10 cellular contexts compared by ENCODE assay signal in genomic region chr11:43923327-43924111, GRCh38. TPM values are rescaled to one million over a fixed set of nuclear protein-coding genes. Genes with fewer than 3 reads are reported as not detected.
A peak's percentile ranks its signal among the peaks of the same experiment; 100 is the strongest.
DNase-seq lines count a peak whose midpoint lies in the region; ATAC-seq, FAIRE-seq and TF ChIP-seq lines count a peak whose summit lies in the region.
"Had no signal": no experiment of that assay in that cellular context is flagged by ENCODE, and none has a peak within 500 bp of the region (broad histone marks: within the 10 kb centered on the region; RNA-seq: fewer than 3 reads in every experiment).

No MANE protein-coding gene starts in this region.

- 0 out of 5 replicates have a peak, but pooled peaks cover 0 to under 1% of the 10 kb centered on the region in 2 experiments for H3K27me3 ChIP-seq in K562 (ENCODE audit: control insufficient read depth in 2 of 2, insufficient read depth in 2 of 2, low read length in 2 of 2)

- intact Hi-C loops in K562 (cut with micrococcal nuclease): no loop called here

- H3K27ac Mint-ChIP-seq in activated T-cell treated with anti-CD3 and anti-CD28 coated beads, Interleukin-2, amount 50 U/mL, for 72 hours: no peak overlapping the region

- H3K4me2 ChIP-seq in K562 (ENCODE audit: insufficient read depth, low read length): no peak overlapping the region

- no peak for TF ChIP-seq CTCF in K562 (IDR thresholded peaks at IDR 0.05 in 2 of 3, conservative IDR thresholded peaks at IDR 0.05 in 1 of 3; ENCODE audit: insufficient read depth in 2 of 3, low read depth in 1 of 3, low read length in 3 of 3)

- no peaks in the 10 kb centered on the region for H3K9me3 ChIP-seq in K562 (replicated peaks; ENCODE audit: control insufficient read depth, insufficient read depth, low read depth, low read length)

- BruUV-seq in K562 (replicated peaks; lab: Mats Ljungman, UMichigan): no TSS peak

- H3K9me1 ChIP-seq in K562 (ENCODE audit: control insufficient read depth, insufficient read depth, low read length): no peaks in the 10 kb centered on the region

- no peak overlapping the region for H3K4me3 Mint-ChIP-seq in activated T-cell treated with anti-CD3 and anti-CD28 coated beads, Interleukin-2, amount 50 U/mL, for 72 hours

- CTCF ChIA-PET in K562 (lab: Yijun Ruan, JAX; ENCODE audit: low intra/inter-chr PET ratio): no interaction called here

- H3K36me3 Mint-ChIP-seq in activated T-cell treated with anti-CD3 and anti-CD28 coated beads, Interleukin-2, amount 50 U/mL, for 72 hours (ENCODE audit: insufficient read depth in 2 of 2): peaks cover 6 to 11% of the 10 kb centered on the region in 2 donors

- no peak overlapping the region for H3K27ac ChIP-seq in K562 (ENCODE audit: extremely low read depth, low read depth, low read length)

- DNase-seq in G401 (ENCODE audit: low spot score) (peak; percentile 22), K562 (ENCODE audit: extremely low read depth in 1 of 4, low spot score in 3 of 4) (no peak), hippocampal formation (lab: John Stamatoyannopoulos, UW) (peak; percentile 38 to 79), renal cortical epithelial cell (ENCODE audit: low read depth) (peak; percentile 57), cortex of kidney (lab: John Stamatoyannopoulos, UW) (no peak)
- no peak for DNase-seq in activated T-cell treated with anti-CD3 and anti-CD28 coated beads, Interleukin-2, amount 50 U/mL, for 72 hours
- DNase-seq: NCI-H1694 treated with DMSO at 0.1 percent for 48 hours had no signal

- FAIRE-seq in K562 (lab: Jason Lieb, UNC): no peak
- FAIRE-seq: keratinocyte had no signal

- POLR2A ChIA-PET in K562 (lab: Yijun Ruan, JAX): interaction anchor here (0.6 to 1.4 kb wide), 6 partner anchors 10 to 24 kb away, joined by 3 to 7 read pairs (median 3); partner anchors contain the start of gene C11orf96

- H3K79me2 ChIP-seq in K562 (ENCODE audit: control insufficient read depth, insufficient read depth, low read length): no peaks in the 10 kb centered on the region

- ATAC-seq in K562 (no peak), HG02642 (IDR thresholded peaks at IDR 0.05; ENCODE audit: poor library complexity, unreplicated experiment) (no peak), GM21737 (IDR thresholded peaks at IDR 0.05; ENCODE audit: unreplicated experiment) (no peak)
- ATAC-seq in activated T-cell treated with anti-CD3 and anti-CD28 coated beads, Interleukin-2, amount 50 U/mL, for 72 hours (replicated peaks in 1 of 2): no peak

- H3K36me3 ChIP-seq in K562 (ENCODE audit: control insufficient read depth, insufficient read depth, low read length): peaks cover 21% of the 10 kb centered on the region; the same call in 2 of the 3 replicates

- H3K4me1 ChIP-seq in K562 (replicated peaks in 1 of 2; ENCODE audit: control insufficient read depth in 2 of 2, insufficient read depth in 2 of 2, low read length in 2 of 2): peaks cover 10 to 25% of the 10 kb centered on the region in 2 experiments; a peak in 4 of 5 replicates

- TF ChIP-seq RAD21 in K562 (CRISPR knock-in tag; conservative IDR thresholded peaks at IDR 0.05 in 1 of 2, IDR thresholded peaks at IDR 0.05 in 1 of 2): no peak

- 39% methylated on average over 8 of the region's 8 CpGs for WGBS in K562 (ENCODE audit: insufficient coverage, low coverage, missing lambda C conversion rate)

- no peaks in the 10 kb centered on the region for H4K20me1 ChIP-seq in K562 (replicated peaks; ENCODE audit: control insufficient read depth, insufficient read depth, low read length)

- H2AFZ ChIP-seq in K562 (ENCODE audit: low read depth, low read length): no peak overlapping the region

- in situ Hi-C loops in G401 (cut with HindIII; ENCODE audit: low sequenced_read_pairs) (no loop called here), K562 (cut with MboI) (no loop called here)

- TF ChIP-seq POLR2A in K562 (conservative IDR thresholded peaks at IDR 0.05): no peak

- peaks cover 23% of the 10 kb centered on the region for H3K4me1 Mint-ChIP-seq in activated T-cell treated with anti-CD3 and anti-CD28 coated beads, Interleukin-2, amount 50 U/mL, for 72 hours (ENCODE audit: low read depth)

- TF ChIP-seq EP300 in K562 (IDR thresholded peaks at IDR 0.05; ENCODE audit: low read length): no peak

- H3K9me3 Mint-ChIP-seq in activated T-cell treated with anti-CD3 and anti-CD28 coated beads, Interleukin-2, amount 50 U/mL, for 72 hours: no peaks in the 10 kb centered on the region

- no peaks in the 10 kb centered on the region for H3K27me3 Mint-ChIP-seq in activated T-cell treated with anti-CD3 and anti-CD28 coated beads, Interleukin-2, amount 50 U/mL, for 72 hours (ENCODE audit: low read depth)

- H3K4me3 ChIP-seq in K562: no peak overlapping the region

- H3K9ac ChIP-seq in K562 (ENCODE audit: insufficient read depth in 1 of 2, low read depth in 2 of 2, low read length in 2 of 2): no peak overlapping the region

TF ChIP-seq in K562, 482 proteins besides CTCF, POLR2A, EP300 and RAD21 (continues in another document):
- no peak for TF ChIP-seq E2F1 (CRISPR knock-in tag; IDR thresholded peaks at IDR 0.05)
- TF ChIP-seq ZNF253 (CRISPR knock-in tag; conservative IDR thresholded peaks at IDR 0.05): no peak
- no peak for TF ChIP-seq KAT2B (IDR thresholded peaks at IDR 0.05; ENCODE audit: low read depth, low read length)
- TF ChIP-seq ATF3 (IDR thresholded peaks at IDR 0.05): peak; percentile 60
- no peak for TF ChIP-seq ATF3 (CRISPR knock-in tag; conservative IDR thresholded peaks at IDR 0.05)
- 0 out of 2 replicates have a peak, but pooled peaks have one; percentile 34 for TF ChIP-seq CTBP1 (IDR thresholded peaks at IDR 0.05; ENCODE audit: borderline replicate concordance)
- no peak for TF ChIP-seq NEUROD1 (IDR thresholded peaks at IDR 0.05; ENCODE audit: borderline replicate concordance, low read depth, low read length, partially characterized antibody)

RNA-seq across cellular contexts. Expression of gene C11orf96, which starts 18.9 kb away (rescaled TPM):
- total RNA-seq in G401 (2014; rRNA removed; shearing (Covaris generic)): 0.86 TPM in 1 of 2 replicates, not detected in the other
- total RNA-seq in K562 (2011; cell fraction: chromatin; rRNA removed; ENCODE audit: low replicate concordance): 0.81 and 2.9 TPM in 2 replicates
- total RNA-seq in K562 (2011; cell fraction: nucleolus; rRNA removed): 3.4 and 4.8 TPM in 2 replicates
- total RNA-seq in K562 (2011; cell fraction: nucleoplasm; rRNA removed): 1.3 and 1.9 TPM in 2 replicates
- total RNA-seq in K562 (2014; rRNA removed): 6.8 and 9.6 TPM in 2 replicates
- 0.26 and 0.40 TPM in 2 replicates for total RNA-seq in K562 (2014; rRNA removed; fragmentation: Illumina TruSeq; extraction: Trizol)
- total RNA-seq in K562 (2015; rRNA removed; fragmentation: Illumina TruSeq; extraction: Trizol): 0.83 and 0.90 TPM in 2 replicates
- total RNA-seq in K562 (2021): 7.7 and 8.5 TPM in 2 replicates
- 1.2 and 2.0 TPM in 2 replicates for polyA plus RNA-seq in K562 (2011; rRNA removed)
- 1.9 and 9.3 TPM in 2 replicates for polyA plus RNA-seq in K562 (2011; cell fraction: cytosol; rRNA removed)
- 2.0 and 4.6 TPM in 2 replicates for polyA plus RNA-seq in K562 (2011; cell fraction: nucleus; rRNA removed)
- 5.5 and 6.8 TPM in 2 replicates for polyA plus RNA-seq in K562 (2012)
- polyA plus RNA-seq in K562 (2014; fragmentation: Illumina TruSeq; extraction: Trizol): 0.16 and 0.73 TPM in 2 replicates
- polyA plus RNA-seq in K562 (2014; fragmentation: Nextera tagmentation; extraction: Ambion mirVana): under 1 TPM; 0.08 to 0.14 TPM
- polyA plus RNA-seq in K562 (2014; rRNA removed): 6.6 and 10.8 TPM in 2 replicates
- 0.18 and 0.25 TPM in 2 replicates for polyA minus RNA-seq in K562 (2011; rRNA and poly(A)+ RNA removed)
- polyA minus RNA-seq in K562 (2011; cell fraction: cytosol; rRNA and poly(A)+ RNA removed): 2.0 and 2.1 TPM in 2 replicates
- polyA minus RNA-seq in K562 (2011; cell fraction: nucleus; rRNA and poly(A)+ RNA removed): 1.3 and 1.6 TPM in 2 replicates
- total RNA-seq in renal cortical epithelial cell: 0.85 and 0.87 TPM in 2 replicates
- 1 to 10 TPM; 4.7 to 8.6 TPM for total RNA-seq in activated T-cell treated with anti-CD3 and anti-CD28 coated beads, Interleukin-2, amount 50 U/mL, for 72 hours

RNA-seq across cellular contexts. Expression of gene ALKBH3, which starts 42.9 kb away (rescaled TPM):
- 33.2 and 48.1 TPM in 2 replicates for total RNA-seq in G401 (2014; rRNA removed; shearing (Covaris generic))
- total RNA-seq in K562 (2011; cell fraction: chromatin; rRNA removed; ENCODE audit: low replicate concordance): 12.6 and 15.8 TPM in 2 replicates
- total RNA-seq in K562 (2011; cell fraction: nucleolus; rRNA removed): 8.7 and 11.2 TPM in 2 replicates
- total RNA-seq in K562 (2011; cell fraction: nucleoplasm; rRNA removed): 8.6 and 8.9 TPM in 2 replicates
- 37.6 and 38.6 TPM in 2 replicates for total RNA-seq in K562 (2014; rRNA removed)
- total RNA-seq in K562 (2014; rRNA removed; fragmentation: Illumina TruSeq; extraction: Trizol): 42.5 TPM in 2 replicates
- 42.2 and 42.9 TPM in 2 replicates for total RNA-seq in K562 (2015; rRNA removed; fragmentation: Illumina TruSeq; extraction: Trizol)
- total RNA-seq in K562 (2021): 33.1 and 37.9 TPM in 2 replicates
- polyA plus RNA-seq in K562 (2011; rRNA removed): 25.5 and 30.0 TPM in 2 replicates
- 14.3 and 22.8 TPM in 2 replicates for polyA plus RNA-seq in K562 (2011; cell fraction: cytosol; rRNA removed)
- polyA plus RNA-seq in K562 (2011; cell fraction: nucleus; rRNA removed): 11.1 and 16.7 TPM in 2 replicates
- polyA plus RNA-seq in K562 (2012): 25.6 and 42.0 TPM in 2 replicates
- 45.1 and 49.9 TPM in 2 replicates for polyA plus RNA-seq in K562 (2014; fragmentation: Illumina TruSeq; extraction: Trizol)
- 10 to 100 TPM; 16.0 to 25.0 TPM for polyA plus RNA-seq in K562 (2014; fragmentation: Nextera tagmentation; extraction: Ambion mirVana)
- polyA plus RNA-seq in K562 (2014; rRNA removed): 24.3 and 36.5 TPM in 2 replicates
- 33.5 and 52.5 TPM in 2 replicates for polyA minus RNA-seq in K562 (2011; rRNA and poly(A)+ RNA removed)
- polyA minus RNA-seq in K562 (2011; cell fraction: cytosol; rRNA and poly(A)+ RNA removed): 6.2 and 9.3 TPM in 2 replicates
- 10.9 and 16.0 TPM in 2 replicates for polyA minus RNA-seq in K562 (2011; cell fraction: nucleus; rRNA and poly(A)+ RNA removed)
- total RNA-seq in renal cortical epithelial cell: 22.7 and 46.4 TPM in 2 replicates
- total RNA-seq in activated T-cell treated with anti-CD3 and anti-CD28 coated beads, Interleukin-2, amount 50 U/mL, for 72 hours: 10 to 100 TPM; 81.7 to 84.4 TPM

Comparison
In these comparisons a context has a peak if more than half of its experiments do, and no peak if none do; other contexts are left out.
1. DNase-seq: peak in G401 (single experiment), hippocampal formation (2 of 2) and renal cortical epithelial cell (single experiment); none in K562 (0 of 4), activated T-cell treated with anti-CD3 and anti-CD28 coated beads, Interleukin-2, amount 50 U/mL, for 72 hours (0 of 2) and cortex of kidney (single experiment).